ENCODE assay signal across 32 cellular contexts in the genomic region with DNA sequence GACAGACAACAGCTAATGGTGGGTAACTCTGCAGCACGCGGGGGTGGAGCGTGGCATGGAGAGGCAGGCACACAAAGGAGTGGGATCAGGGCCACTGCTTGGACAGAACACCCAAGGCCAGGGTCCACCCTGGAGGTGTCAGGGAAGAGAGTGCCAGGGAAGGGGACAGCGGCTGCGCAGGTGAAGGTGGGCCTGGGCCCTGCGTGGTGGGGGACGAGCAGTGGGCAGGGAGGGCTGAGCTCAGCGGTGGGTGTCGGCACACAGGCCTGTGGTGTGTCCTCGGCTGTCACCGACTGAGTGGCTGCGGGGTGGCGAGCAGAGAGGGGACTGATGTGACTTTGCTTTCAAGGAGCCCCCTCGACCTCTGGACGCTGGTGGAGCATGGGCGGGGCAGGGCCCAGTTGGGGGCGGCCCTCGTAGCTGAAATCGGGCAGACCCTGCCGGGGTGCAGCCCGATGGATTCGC. TPM values are rescaled to one million over a fixed set of nuclear protein-coding genes. Genes with fewer than 3 reads are reported as not detected.
DNase-seq lines count a peak whose midpoint lies in the region; ATAC-seq and TF ChIP-seq lines count a peak whose summit lies in the region.
"Had no signal": no experiment of that assay in that cellular context is flagged by ENCODE, and none has a peak within 500 bp of the region (broad histone marks: within the 10 kb centered on the region; RNA-seq: fewer than 3 reads in every experiment).

No MANE protein-coding gene starts in this region.

- no peaks in the 10 kb centered on the region for H3K36me3 ChIP-seq in WERI-Rb-1
- H3K36me3 ChIP-seq: left lung, suprapubic skin had no signal

- no peak overlapping the region for H3K4me3 Mint-ChIP-seq in stimulated activated effector memory CD8-positive, alpha-beta T cell treated with anti-CD3 and anti-CD28 coated beads, Interleukin-12 subunit alpha, Interleukin-12 subunit beta, amount 100 ng/mL, for 72 hours
- H3K4me3 Mint-ChIP-seq: activated naive CD4-positive, alpha-beta T cell treated with anti-CD3 and anti-CD28 coated beads, Interleukin-2, amount 50 U/mL, for 24 hours; activated T-helper 17 cell treated with anti-CD3 and anti-CD28 coated beads, Interleukin-2, amount 50 U/mL, for 72 hours; dendritic cell treated with granulocyte-macrophage colony-stimulating factor and Interleukin-4, amounts not matched to agents 40 ng/mL and 50 ng/mL, for 4 days; mesothelial cell of epicardium; naive thymus-derived CD4-positive, alpha-beta T cell had no signal

- ATAC-seq in stimulated activated effector memory CD8-positive, alpha-beta T cell treated with anti-CD3 and anti-CD28 coated beads, Interleukin-12 subunit alpha, Interleukin-12 subunit beta, amount 100 ng/mL, for 72 hours: no peak
- ATAC-seq in HG03196 (IDR thresholded peaks at IDR 0.05; ENCODE audit: unreplicated experiment): no peak
- ATAC-seq: activated T-helper 17 cell treated with anti-CD3 and anti-CD28 coated beads, Interleukin-2, amount 50 U/mL, for 72 hours; left lung; naive thymus-derived CD4-positive, alpha-beta T cell; Right ventricle myocardium inferior had no signal

- peaks cover 17% of the 10 kb centered on the region for H3K9me3 Mint-ChIP-seq in stimulated activated effector memory CD8-positive, alpha-beta T cell treated with anti-CD3 and anti-CD28 coated beads, Interleukin-12 subunit alpha, Interleukin-12 subunit beta, amount 100 ng/mL, for 72 hours

- no peak overlapping the region for H3K4me3 ChIP-seq in WERI-Rb-1 (ENCODE audit: low read depth, low read length)
- H3K4me3 ChIP-seq: left lung, skin epidermis, suprapubic skin had no signal

- peak; percentile 12 for DNase-seq in activated CD8-positive, alpha-beta memory T cell treated with anti-CD3 and anti-CD28 coated beads, Interleukin-2, amount 50 U/mL, for 4 hours
- DNase-seq in activated CD8-positive, alpha-beta memory T cell treated with anti-CD3 and anti-CD28 coated beads for 24 hours: no peak
- DNase-seq in WERI-Rb-1: peak; percentile 2
- peak; percentile 9 for DNase-seq in mucosa of gallbladder (ENCODE audit: low spot score)
- no peak for DNase-seq in stimulated activated effector memory CD8-positive, alpha-beta T cell treated with anti-CD3 and anti-CD28 coated beads, Interleukin-12 subunit alpha, Interleukin-12 subunit beta, amount 100 ng/mL, for 72 hours (ENCODE audit: low spot score in 2 of 2)
- DNase-seq in A172 (ENCODE audit: low spot score): no peak
- no peak for DNase-seq in SW 1271 (lab: John Stamatoyannopoulos, UW)
- DNase-seq: activated CD4-positive, alpha-beta T cell treated with anti-CD3 and anti-CD28 coated beads, Interleukin-2, amount 50 U/mL, for 48 hours; activated CD4-positive, CD25-positive, alpha-beta regulatory T cell treated with anti-CD3 and anti-CD28 coated beads, Interleukin-2, amount 50 U/mL, for 72 hours; amygdala; DND-41; foreskin fibroblast; GOT3; Kasumi-1; MV-4-11; NCI-H1436 treated with DMSO at 0.1 percent for 48 hours; NCI-H2081 treated with DMSO at 0.1 percent for 48 hours; NCI-H226; NCI-H69; occipital lobe; stimulated activated naive CD4-positive, alpha-beta T cell had no signal

- peaks cover 31% of the 10 kb centered on the region for H3K4me1 Mint-ChIP-seq in stimulated activated effector memory CD8-positive, alpha-beta T cell treated with anti-CD3 and anti-CD28 coated beads, Interleukin-12 subunit alpha, Interleukin-12 subunit beta, amount 100 ng/mL, for 72 hours
- H3K4me1 Mint-ChIP-seq: mesothelial cell of epicardium had no signal

- peak overlapping the region; percentile 79 for H3K27ac Mint-ChIP-seq in stimulated activated effector memory CD8-positive, alpha-beta T cell treated with anti-CD3 and anti-CD28 coated beads, Interleukin-12 subunit alpha, Interleukin-12 subunit beta, amount 100 ng/mL, for 72 hours
- H3K27ac Mint-ChIP-seq: activated naive CD4-positive, alpha-beta T cell treated with anti-CD3 and anti-CD28 coated beads, Interleukin-2, amount 50 U/mL, for 24 hours; activated T-helper 17 cell treated with anti-CD3 and anti-CD28 coated beads, Interleukin-2, amount 50 U/mL, for 72 hours; dendritic cell treated with granulocyte-macrophage colony-stimulating factor and Interleukin-4, amounts not matched to agents 40 ng/mL and 50 ng/mL, for 4 days; mesothelial cell of epicardium had no signal

- H3K27ac ChIP-seq in WERI-Rb-1: no peak overlapping the region
- H3K27ac ChIP-seq: left lung, skin epidermis, suprapubic skin had no signal

- TF ChIP-seq CTCF in WERI-Rb-1 (IDR thresholded peaks at IDR 0.05; ENCODE audit: low read depth, low read length): no peak

- H3K9me3 ChIP-seq in WERI-Rb-1 (ENCODE audit: severe bottlenecking): peaks cover 21% of the 10 kb centered on the region

- no peaks in the 10 kb centered on the region for H3K27me3 ChIP-seq in WERI-Rb-1 (ENCODE audit: insufficient read depth, low read depth, severe bottlenecking)
- H3K27me3 ChIP-seq: left lung, suprapubic skin had no signal

- peaks cover 6% of the 10 kb centered on the region for H3K36me3 Mint-ChIP-seq in stimulated activated effector memory CD8-positive, alpha-beta T cell treated with anti-CD3 and anti-CD28 coated beads, Interleukin-12 subunit alpha, Interleukin-12 subunit beta, amount 100 ng/mL, for 72 hours

RNA-seq across cellular contexts. Expression of a gene that starts 8.4 kb away (rescaled TPM):
- total RNA-seq in mucosa of gallbladder: 3.6 TPM
- not detected in 2 replicates for total RNA-seq in A172 (2014; rRNA removed; shearing (Covaris generic))

RNA-seq across cellular contexts. Expression of a gene that starts 20.9 kb away (rescaled TPM):
- not detected for total RNA-seq in mucosa of gallbladder
- total RNA-seq in A172 (2014; rRNA removed; shearing (Covaris generic)): not detected in 2 replicates
- total RNA-seq: activated T-helper 17 cell treated with anti-CD3 and anti-CD28 coated beads, Interleukin-2, amount 50 U/mL, for 72 hours; naive thymus-derived CD4-positive, alpha-beta T cell; Right ventricle myocardium inferior; T-helper 2 cell treated with Interferon-gamma antibody and Interleukin-4, amounts not matched to agents 100 ng/mL and 5 ng/mL, for 36 hours had no signal

RNA-seq across cellular contexts. Expression of a gene that starts 51.3 kb away (rescaled TPM):
- total RNA-seq in mucosa of gallbladder: 50.6 TPM
- 13.7 and 20.4 TPM in 2 replicates for total RNA-seq in A172 (2014; rRNA removed; shearing (Covaris generic))

Comparison
In these comparisons a context has a peak if more than half of its experiments do, and no peak if none do; other contexts are left out.
1. DNase-seq: peak in activated CD8-positive, alpha-beta memory T cell treated with anti-CD3 and anti-CD28 coated beads, Interleukin-2, amount 50 U/mL, for 4 hours (single experiment), WERI-Rb-1 (single experiment) and mucosa of gallbladder (single experiment); none in activated CD8-positive, alpha-beta memory T cell treated with anti-CD3 and anti-CD28 coated beads for 24 hours (single experiment), stimulated activated effector memory CD8-positive, alpha-beta T cell treated with anti-CD3 and anti-CD28 coated beads, Interleukin-12 subunit alpha, Interleukin-12 subunit beta, amount 100 ng/mL, for 72 hours (0 of 2), A172 (single experiment) and SW 1271 (0 of 2).